13 cellular contexts compared by ENCODE assay signal in the genomic region with DNA sequence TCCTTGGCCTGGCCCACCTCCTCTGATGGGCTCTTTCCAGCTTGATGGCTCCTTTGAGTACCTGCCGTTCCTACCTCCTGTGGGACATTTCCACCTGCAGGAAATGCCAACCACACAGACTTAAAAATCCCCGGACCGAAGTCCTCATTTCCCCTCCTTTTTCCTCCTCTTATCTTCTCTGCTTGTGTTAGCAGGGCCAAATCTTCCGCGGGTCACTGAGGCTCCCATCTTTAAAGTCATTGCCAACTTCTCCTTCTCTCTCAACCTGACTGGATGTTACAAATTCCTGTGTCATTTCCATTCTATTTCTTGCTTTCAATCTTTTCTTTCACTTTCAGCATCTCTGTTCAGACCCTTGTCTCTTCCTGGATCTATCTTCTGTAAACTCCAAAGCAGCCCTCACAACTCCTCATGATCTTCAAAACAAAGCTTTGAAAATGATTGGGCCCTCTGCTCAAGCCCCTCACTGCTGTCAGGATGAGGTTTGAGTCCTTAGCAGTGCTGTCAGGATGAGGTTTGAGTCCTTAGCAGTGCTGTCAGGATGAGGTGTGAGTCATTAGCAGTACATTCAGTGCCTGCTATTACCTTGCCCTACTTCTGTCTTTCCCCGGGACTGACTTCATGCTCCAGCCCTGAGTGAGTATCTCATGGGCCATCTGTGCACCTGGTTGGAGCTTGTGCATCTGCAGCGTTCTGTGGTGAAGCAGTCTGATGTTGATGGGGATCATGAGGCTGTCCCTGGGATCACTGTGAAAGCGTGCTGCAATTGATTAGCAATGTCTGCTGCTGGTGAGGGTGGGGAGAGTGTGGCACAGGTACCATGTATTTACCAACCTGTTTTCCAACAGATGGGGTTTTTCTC.
DNase-seq lines count a peak whose midpoint lies in the region; ATAC-seq and TF ChIP-seq lines count a peak whose summit lies in the region.
"Had no signal": no experiment of that assay in that cellular context is flagged by ENCODE, and none has a peak within 500 bp of the region (broad histone marks: within the 10 kb centered on the region; RNA-seq: fewer than 3 reads in every experiment).

No MANE protein-coding gene starts in this region.

- H3K27ac Mint-ChIP-seq in activated CD8-positive, alpha-beta T cell treated with anti-CD3 and anti-CD28 coated beads for 36 hours, result peak overlapping the region; percentile 30
- H3K27ac Mint-ChIP-seq in memory B cell, result peak overlapping the region; percentile 9
- H3K27ac Mint-ChIP-seq: mesothelial cell of epicardium had no signal

- H3K9ac ChIP-seq in BLaER1 treated with 17β-estradiol and CSF1 and Interleukin-3, amounts not matched to agents 10 nM and 100 nM, result peak overlapping the region in 5 of 11 experiments; percentile 5 to 39 (median 8); a peak in 5 of 22 replicates
- H3K9ac ChIP-seq in smooth muscle cell (ENCODE audit: low read depth), result no peak overlapping the region

- H3K79me2 ChIP-seq in smooth muscle cell (ENCODE audit: low read depth), result no peaks in the 10 kb centered on the region

- H3K27ac ChIP-seq in BLaER1 treated with 17β-estradiol and CSF1 and Interleukin-3, amounts not matched to agents 10 nM and 100 nM, result peak overlapping the region in 8 of 11 experiments; percentile 9 to 60 (median 50); a peak in 14 of 22 replicates
- H3K27ac ChIP-seq in smooth muscle cell (ENCODE audit: low read depth), result no peak overlapping the region
- H3K27ac ChIP-seq: esophagus muscularis mucosa, testis had no signal

- POLR2A ChIA-PET in activated CD8-positive, alpha-beta T cell treated with anti-CD3 and anti-CD28 coated beads for 36 hours (lab: Charles Lee), result interaction anchor here (1.0 to 1.5 kb wide), 5 partner anchors 9 to 127 kb away, joined by 3 to 8 read pairs (median 3); no protein-coding TSS in a partner anchor

- CTCF ChIA-PET in activated CD8-positive, alpha-beta T cell treated with anti-CD3 and anti-CD28 coated beads for 36 hours (lab: Charles Lee), result interaction anchor here (1.3 to 5.1 kb wide), 2 partner anchors 17 to 179 kb away, joined by 3 to 43 read pairs; no protein-coding TSS in a partner anchor

- H3K4me1 ChIP-seq in BLaER1 treated with 17β-estradiol and CSF1 and Interleukin-3, amounts not matched to agents 10 nM and 100 nM, result peaks cover 34 to 57% (median 55%) of the 10 kb centered on the region in 10 experiments
- no peaks in the 10 kb centered on the region for H3K4me1 ChIP-seq in smooth muscle cell (ENCODE audit: low read depth)

- H3K36me3 ChIP-seq in BLaER1 treated with 17β-estradiol and CSF1 and Interleukin-3, amounts not matched to agents 10 nM and 100 nM, result no peaks in the 10 kb centered on the region
- no peaks in the 10 kb centered on the region for H3K36me3 ChIP-seq in smooth muscle cell (ENCODE audit: low read depth)
- H3K36me3 ChIP-seq: esophagus muscularis mucosa had no signal

- intact Hi-C loops in activated CD8-positive, alpha-beta T cell treated with anti-CD3 and anti-CD28 coated beads for 36 hours (cut with micrococcal nuclease), result no loop called here

- H3K4me2 ChIP-seq in BLaER1 treated with 17β-estradiol and CSF1 and Interleukin-3, amounts not matched to agents 10 nM and 100 nM, result peak overlapping the region; percentile 44 to 85 (median 76)
- no peak overlapping the region for H3K4me2 ChIP-seq in smooth muscle cell

- no peak overlapping the region for H3K4me3 ChIP-seq in BLaER1 treated with 17β-estradiol and CSF1 and Interleukin-3, amounts not matched to agents 10 nM and 100 nM
- H3K4me3 ChIP-seq in GM12865 (ENCODE audit: low read depth, low read length), result peak overlapping the region; percentile 5; the same call in 1 of the 2 replicates
- H3K4me3 ChIP-seq in smooth muscle cell, result no peak overlapping the region
- H3K4me3 ChIP-seq: esophagus muscularis mucosa, testis had no signal

- TF ChIP-seq CTCF in GM12865 (IDR thresholded peaks at IDR 0.05; ENCODE audit: insufficient read depth, low read depth, low read length, missing control alignments) (no peak), smooth muscle cell (IDR thresholded peaks at IDR 0.05; ENCODE audit: borderline replicate concordance, insufficient read depth, poor library complexity, severe bottlenecking) (no peak)
- TF ChIP-seq CTCF in activated CD8-positive, alpha-beta T cell treated with anti-CD3 and anti-CD28 coated beads for 36 hours (IDR thresholded peaks at IDR 0.05), result no peak

- no peaks in the 10 kb centered on the region for H3F3A ChIP-seq in smooth muscle cell (ENCODE audit: low read depth)

- peaks cover 0 to 4% (median 0%) of the 10 kb centered on the region in 11 experiments; a peak in 1 of 22 replicates for H3K9me3 ChIP-seq in BLaER1 treated with 17β-estradiol and CSF1 and Interleukin-3, amounts not matched to agents 10 nM and 100 nM (replicated peaks in 1 of 11)
- no peaks in the 10 kb centered on the region for H3K9me3 ChIP-seq in smooth muscle cell (replicated peaks; ENCODE audit: low read depth)
- H3K9me3 ChIP-seq: esophagus muscularis mucosa, testis had no signal

- H3K27me3 Mint-ChIP-seq in activated CD8-positive, alpha-beta T cell treated with anti-CD3 and anti-CD28 coated beads for 36 hours, result peaks cover 4% of the 10 kb centered on the region
- no peaks in the 10 kb centered on the region for H3K27me3 Mint-ChIP-seq in memory B cell
- H3K27me3 Mint-ChIP-seq: central memory CD8-positive, alpha-beta T cell had no signal

- peak; percentile 70 for ATAC-seq in activated CD8-positive, alpha-beta T cell treated with anti-CD3 and anti-CD28 coated beads for 36 hours
- no peak for ATAC-seq in memory B cell (ENCODE audit: low read depth)
- ATAC-seq in GM21515 (IDR thresholded peaks at IDR 0.05; ENCODE audit: unreplicated experiment), result no peak
- no peak for ATAC-seq in HG03521 (IDR thresholded peaks at IDR 0.05; ENCODE audit: unreplicated experiment)

- no peaks in the 10 kb centered on the region for H3K36me3 Mint-ChIP-seq in activated CD8-positive, alpha-beta T cell treated with anti-CD3 and anti-CD28 coated beads for 36 hours (ENCODE audit: low read depth)
- H3K36me3 Mint-ChIP-seq in memory B cell, result no peaks in the 10 kb centered on the region
- H3K36me3 Mint-ChIP-seq: mesothelial cell of epicardium had no signal

- H4K20me1 ChIP-seq in BLaER1 treated with 17β-estradiol and CSF1 and Interleukin-3, amounts not matched to agents 10 nM and 100 nM, result no peaks in the 10 kb centered on the region
- no peaks in the 10 kb centered on the region for H4K20me1 ChIP-seq in smooth muscle cell (ENCODE audit: low read depth)

- DNase-seq in GM12865 (ENCODE audit: low read depth) (peak; percentile 61), memory B cell (ENCODE audit: low spot score in 2 of 2) (no peak), GM19238 (ENCODE audit: insufficient read length, low spot score) (no peak), smooth muscle cell (lab: John Stamatoyannopoulos, UW; ENCODE audit: unreplicated experiment) (no peak)
- no peak for DNase-seq in activated CD8-positive, alpha-beta T cell treated with anti-CD3 and anti-CD28 coated beads for 36 hours
- DNase-seq: activated effector memory CD4-positive, alpha-beta T cell treated with anti-CD3 and anti-CD28 coated beads, Interleukin-2, amount 50 U/mL, for 16 hours; testis had no signal

- H3K4me3 Mint-ChIP-seq in activated CD8-positive, alpha-beta T cell treated with anti-CD3 and anti-CD28 coated beads for 36 hours, result no peak overlapping the region
- H3K4me3 Mint-ChIP-seq in memory B cell, result peak overlapping the region; percentile 38
- H3K4me3 Mint-ChIP-seq: central memory CD8-positive, alpha-beta T cell; mesothelial cell of epicardium had no signal

- H3K4me1 Mint-ChIP-seq in activated CD8-positive, alpha-beta T cell treated with anti-CD3 and anti-CD28 coated beads for 36 hours (ENCODE audit: low read depth), result peaks cover 41% of the 10 kb centered on the region
- peaks cover 47% of the 10 kb centered on the region for H3K4me1 Mint-ChIP-seq in memory B cell

- WGBS in smooth muscle cell (ENCODE audit: low lambda C conversion rate), result 71% methylated on average over 8 of the region's 8 CpGs

- no peak overlapping the region for H2AFZ ChIP-seq in smooth muscle cell (ENCODE audit: low read depth)

- no peaks in the 10 kb centered on the region for H3K27me3 ChIP-seq in BLaER1 treated with 17β-estradiol and CSF1 and Interleukin-3, amounts not matched to agents 10 nM and 100 nM
- peaks cover 3% of the 10 kb centered on the region for H3K27me3 ChIP-seq in smooth muscle cell (ENCODE audit: low read depth)
- H3K27me3 ChIP-seq: testis had no signal

- H3K9me3 Mint-ChIP-seq in activated CD8-positive, alpha-beta T cell treated with anti-CD3 and anti-CD28 coated beads for 36 hours, result peaks cover 4% of the 10 kb centered on the region
- no peaks in the 10 kb centered on the region for H3K9me3 Mint-ChIP-seq in memory B cell
- H3K9me3 Mint-ChIP-seq: central memory CD8-positive, alpha-beta T cell; mesothelial cell of epicardium had no signal
